ENCODE assay signal across 28 cellular contexts in the genomic region with DNA sequence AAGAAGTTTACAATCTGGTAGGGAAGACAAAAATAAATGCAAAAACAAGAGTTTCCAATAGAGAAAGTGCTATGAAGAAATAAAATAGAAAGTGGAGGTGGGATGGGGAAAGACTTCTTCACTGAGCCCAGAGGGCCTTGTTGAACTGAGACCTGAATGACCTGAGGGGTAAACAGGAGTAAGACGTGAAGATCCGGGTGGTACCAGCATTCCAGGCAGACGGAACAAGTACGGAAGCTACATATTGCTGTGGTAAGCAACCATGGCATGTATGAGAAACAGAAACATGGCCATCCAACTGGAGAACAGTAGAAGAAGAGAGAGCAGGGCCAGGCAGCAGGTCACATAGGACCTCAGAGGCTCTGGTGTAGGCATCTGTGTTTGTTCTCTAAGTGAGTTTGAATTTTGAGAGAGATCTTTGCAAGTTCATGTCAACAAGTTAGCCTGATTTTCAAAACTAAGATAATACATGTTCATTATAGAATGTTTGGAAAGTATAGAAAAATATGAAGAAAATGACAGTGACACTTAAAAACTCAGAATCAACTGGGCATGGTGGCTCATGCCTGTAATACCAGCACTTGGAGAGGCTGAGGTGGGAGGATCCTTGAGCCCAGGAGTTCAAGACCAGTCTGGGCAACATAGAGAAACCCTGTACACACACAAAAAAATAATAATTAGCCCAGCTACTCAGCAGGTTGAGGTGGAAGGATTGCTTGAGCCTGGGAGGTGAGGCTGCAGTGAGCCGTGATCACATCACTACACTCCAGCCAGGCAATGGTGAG.
"Had no signal": no experiment of that assay in that cellular context is flagged by ENCODE, and none has a peak within 500 bp of the region (broad histone marks: within the 10 kb centered on the region; RNA-seq: fewer than 3 reads in every experiment).

No MANE protein-coding gene starts in this region.

- H3K36me3 ChIP-seq: brain microvascular endothelial cell had no signal

- H3K4me3 ChIP-seq: coronary artery, dorsolateral prefrontal cortex had no signal

- ATAC-seq: activated CD4-positive, CD25-positive, alpha-beta regulatory T cell treated with anti-CD3 and anti-CD28 coated beads, Interleukin-2, amount 50 U/mL, for 24 hours; activated naive CD4-positive, alpha-beta T cell treated with anti-CD3 and anti-CD28 coated beads, Interleukin-2, amount 50 U/mL, for 72 hours; activated T-cell treated with anti-CD3 and anti-CD28 coated beads, Interleukin-2, amount 50 U/mL, for 72 hours; esophagus mucosa; T-helper 17 cell had no signal

- H3K9me3 Mint-ChIP-seq: activated B cell treated with CpG ODN at 0.5 μM for 24 hours; activated CD4-positive, alpha-beta memory T cell treated with anti-CD3 and anti-CD28 coated beads, Interleukin-2, amount 10 ng/mL, durations not matched to agents 7 days and 5 days; activated naive CD4-positive, alpha-beta T cell treated with anti-CD3 and anti-CD28 coated beads, Interleukin-2, amount 10 ng/mL, durations not matched to agents 7 days and 5 days; activated naive CD4-positive, alpha-beta T cell treated with anti-CD3 and anti-CD28 coated beads, Interleukin-2, amount 50 U/mL, for 72 hours; activated naive CD8-positive, alpha-beta T cell treated with anti-CD3 and anti-CD28 coated beads, Interleukin-2, amount 10 ng/mL, durations not matched to agents 7 days and 5 days; activated T-cell treated with anti-CD3 and anti-CD28 coated beads, Interleukin-2, amount 50 U/mL, for 24 hours; activated T-cell treated with anti-CD3 and anti-CD28 coated beads, Interleukin-2, amount 50 U/mL, for 72 hours; central memory CD8-positive, alpha-beta T cell; dendritic cell treated with granulocyte-macrophage colony-stimulating factor and Interleukin-4, amounts not matched to agents 40 ng/mL and 50 ng/mL, for 4 days; endodermal cell; T-helper 2 cell treated with Interferon-gamma antibody and Interleukin-4, amounts not matched to agents 5 μg/mL and 100 μg/mL, for 36 hours had no signal

- H3K4me1 Mint-ChIP-seq: central memory CD8-positive, alpha-beta T cell; endodermal cell; T-helper 17 cell had no signal

- H3K27me3 ChIP-seq: brain microvascular endothelial cell, dorsolateral prefrontal cortex had no signal

- H3K36me3 Mint-ChIP-seq: activated naive CD4-positive, alpha-beta T cell treated with anti-CD3 and anti-CD28 coated beads, Interleukin-2, amount 50 U/mL, for 72 hours; activated naive CD8-positive, alpha-beta T cell treated with anti-CD3 and anti-CD28 coated beads, Interleukin-2, amount 10 ng/mL, durations not matched to agents 7 days and 5 days had no signal

- H3K27me3 Mint-ChIP-seq: activated B cell treated with CpG ODN at 0.5 μM for 24 hours; activated CD4-positive, alpha-beta memory T cell treated with anti-CD3 and anti-CD28 coated beads, Interleukin-2, amount 10 ng/mL, durations not matched to agents 7 days and 5 days; activated naive CD4-positive, alpha-beta T cell treated with anti-CD3 and anti-CD28 coated beads, Interleukin-2, amount 10 ng/mL, durations not matched to agents 7 days and 5 days; activated naive CD8-positive, alpha-beta T cell treated with anti-CD3 and anti-CD28 coated beads, Interleukin-2, amount 10 ng/mL, durations not matched to agents 7 days and 5 days; activated T-cell treated with anti-CD3 and anti-CD28 coated beads, Interleukin-2, amount 50 U/mL, for 24 hours; central memory CD8-positive, alpha-beta T cell; dendritic cell treated with granulocyte-macrophage colony-stimulating factor and Interleukin-4, amounts not matched to agents 40 ng/mL and 50 ng/mL, for 4 days; T-helper 17 cell had no signal

- H3K27ac Mint-ChIP-seq: activated B cell treated with CpG ODN at 0.5 μM for 24 hours; activated CD4-positive, alpha-beta memory T cell treated with anti-CD3 and anti-CD28 coated beads, Interleukin-2, amount 10 ng/mL, durations not matched to agents 7 days and 5 days; activated naive CD4-positive, alpha-beta T cell treated with anti-CD3 and anti-CD28 coated beads, Interleukin-2, amount 10 ng/mL, durations not matched to agents 7 days and 5 days; activated naive CD4-positive, alpha-beta T cell treated with anti-CD3 and anti-CD28 coated beads, Interleukin-2, amount 50 U/mL, for 72 hours; activated naive CD8-positive, alpha-beta T cell treated with anti-CD3 and anti-CD28 coated beads, Interleukin-2, amount 10 ng/mL, durations not matched to agents 7 days and 5 days; activated T-cell treated with anti-CD3 and anti-CD28 coated beads, Interleukin-2, amount 50 U/mL, for 24 hours; activated T-cell treated with anti-CD3 and anti-CD28 coated beads, Interleukin-2, amount 50 U/mL, for 72 hours; dendritic cell treated with granulocyte-macrophage colony-stimulating factor and Interleukin-4, amounts not matched to agents 40 ng/mL and 50 ng/mL, for 4 days; endodermal cell; T-helper 17 cell; T-helper 2 cell treated with Interferon-gamma antibody and Interleukin-4, amounts not matched to agents 5 μg/mL and 100 μg/mL, for 36 hours had no signal

- FAIRE-seq: bronchial epithelial cell had no signal

- DNase-seq: activated B cell treated with CpG ODN at 0.5 μM for 24 hours; activated CD4-positive, alpha-beta memory T cell treated with anti-CD3 and anti-CD28 coated beads, Interleukin-2, amount 10 ng/mL, durations not matched to agents 7 days and 5 days; activated CD4-positive, alpha-beta T cell treated with anti-CD3 and anti-CD28 coated beads for 48 hours; activated CD4-positive, alpha-beta T cell treated with anti-CD3 and anti-CD28 coated beads, Interleukin-2, amount 50 U/mL, for 4 hours; activated CD8-positive, alpha-beta memory T cell treated with anti-CD3 and anti-CD28 coated beads, Interleukin-2, amount 50 U/mL, for 48 hours; activated gamma-delta T cell; activated naive CD4-positive, alpha-beta T cell; activated naive CD4-positive, alpha-beta T cell treated with anti-CD3 and anti-CD28 coated beads, Interleukin-2, amount 10 ng/mL, durations not matched to agents 7 days and 5 days; activated naive CD8-positive, alpha-beta T cell treated with anti-CD3 and anti-CD28 coated beads, Interleukin-2, amount 10 ng/mL, durations not matched to agents 7 days and 5 days; activated T-cell treated with anti-CD3 and anti-CD28 coated beads for 4 hours; activated T-cell treated with anti-CD3 and anti-CD28 coated beads, Interleukin-2, amount 50 U/mL, for 24 hours; activated T-cell treated with anti-CD3 and anti-CD28 coated beads, Interleukin-2, amount 50 U/mL, for 72 hours; amniotic stem cell; dorsolateral prefrontal cortex; effector memory CD4-positive, alpha-beta T cell; endodermal cell; T-helper 17 cell; T1000; WERI-Rb-1 had no signal

- H3K4me3 Mint-ChIP-seq: activated B cell treated with CpG ODN at 0.5 μM for 24 hours; activated CD4-positive, alpha-beta memory T cell treated with anti-CD3 and anti-CD28 coated beads, Interleukin-2, amount 10 ng/mL, durations not matched to agents 7 days and 5 days; activated naive CD4-positive, alpha-beta T cell treated with anti-CD3 and anti-CD28 coated beads, Interleukin-2, amount 10 ng/mL, durations not matched to agents 7 days and 5 days; activated naive CD8-positive, alpha-beta T cell treated with anti-CD3 and anti-CD28 coated beads, Interleukin-2, amount 10 ng/mL, durations not matched to agents 7 days and 5 days; activated T-cell treated with anti-CD3 and anti-CD28 coated beads, Interleukin-2, amount 50 U/mL, for 24 hours; activated T-cell treated with anti-CD3 and anti-CD28 coated beads, Interleukin-2, amount 50 U/mL, for 72 hours; central memory CD8-positive, alpha-beta T cell; dendritic cell treated with granulocyte-macrophage colony-stimulating factor and Interleukin-4, amounts not matched to agents 40 ng/mL and 50 ng/mL, for 4 days; endodermal cell; T-helper 17 cell; T-helper 2 cell treated with Interferon-gamma antibody and Interleukin-4, amounts not matched to agents 5 μg/mL and 100 μg/mL, for 36 hours had no signal

- H3K27ac ChIP-seq: brain microvascular endothelial cell, dorsolateral prefrontal cortex, WERI-Rb-1 had no signal
